ENCODE assay signal across 18 cellular contexts in genomic region chr7:50837965-50838364, GRCh38. TPM values are rescaled to one million over a fixed set of nuclear protein-coding genes. Genes with fewer than 3 reads are reported as not detected.
DNase-seq lines count a peak whose midpoint lies in the region; ATAC-seq and TF ChIP-seq lines count a peak whose summit lies in the region.
"Had no signal": no experiment of that assay in that cellular context is flagged by ENCODE, and none has a peak within 500 bp of the region (broad histone marks: within the 10 kb centered on the region; RNA-seq: fewer than 3 reads in every experiment).

No MANE protein-coding gene starts in this region.

- peak overlapping the region; percentile 57 for H3K4me2 ChIP-seq in PC-3 (ENCODE audit: low read length)

- H3K9me3 ChIP-seq in PC-3 (ENCODE audit: low read length) = no peaks in the 10 kb centered on the region
- H3K9me3 ChIP-seq in upper lobe of right lung = no peaks in the 10 kb centered on the region
- H3K9me3 ChIP-seq: tibial nerve had no signal

- H3K36me3 ChIP-seq in PC-3 (ENCODE audit: low read depth, low read length) (no peaks in the 10 kb centered on the region), upper lobe of right lung (no peaks in the 10 kb centered on the region)
- H3K36me3 ChIP-seq: tibial nerve had no signal

- H3F3A ChIP-seq in PC-3 (ENCODE audit: low read length, unreplicated experiment) = peaks cover 5% of the 10 kb centered on the region

- H3K9me2 ChIP-seq in PC-3 (replicated peaks; ENCODE audit: low read length) = no peaks in the 10 kb centered on the region

- H4K20me1 ChIP-seq in PC-3 (ENCODE audit: low read length) = no peaks in the 10 kb centered on the region

- ATAC-seq in PC-3 (peak; percentile 83), upper lobe of right lung (no peak)
- ATAC-seq: left lobe of liver, WTC11 had no signal

- H3K4me1 ChIP-seq in PC-3 (ENCODE audit: insufficient read depth, low read length) = peaks cover 61% of the 10 kb centered on the region
- no peaks in the 10 kb centered on the region for H3K4me1 ChIP-seq in upper lobe of right lung
- H3K4me1 ChIP-seq: tibial nerve had no signal

- BruUV-seq in PC-3 (replicated peaks; lab: Mats Ljungman, UMichigan) = no TSS peak

- DNase-seq in EH (ENCODE audit: low read depth) (peak; percentile 93), PC-3 (peak; percentile 97), dermis microvascular lymphatic vessel endothelial cell (ENCODE audit: low read depth in 2 of 2) (peak; percentile 31 to 96), pulmonary artery endothelial cell (ENCODE audit: low read depth, low spot score) (peak; percentile 64), NCI-H69 (lab: John Stamatoyannopoulos, UW) (no peak), upper lobe of right lung (no peak), UCSD-AML1 (lab: John Stamatoyannopoulos, UW; ENCODE audit: unreplicated experiment) (no peak), HuH-7.5 (ENCODE audit: low spot score) (no peak)
- DNase-seq: activated naive CD4-positive, alpha-beta T cell treated with Interleukin-2 at 50 U/mL for 16 hours; central memory CD4-positive, alpha-beta T cell; hypothalamus; NCI-H1105; stimulated activated CD4-positive, alpha-beta T cell treated with anti-CD3 and anti-CD28 coated beads, Interleukin-2, amount 100 ng/mL, for 24 hours; stimulated activated CD8-positive, alpha-beta memory T cell treated with anti-CD3 and anti-CD28 coated beads, Interleukin-4, amount 100 ng/mL, for 48 hours; SW 1271 had no signal

- intact Hi-C loops in PC-3 (cut with micrococcal nuclease) = loop anchor here (1.0 to 5.0 kb wide), 2 partner anchors 10 to 74 kb away; no protein-coding TSS in a partner anchor
- intact Hi-C loops in upper lobe of right lung (cut with DNase I) = no loop called here

- H3K27me3 ChIP-seq in PC-3 (ENCODE audit: low read length) (no peaks in the 10 kb centered on the region), upper lobe of right lung (no peaks in the 10 kb centered on the region)
- H3K27me3 ChIP-seq: tibial nerve had no signal

- POLR2A ChIA-PET in PC-3 (lab: Charles Lee; ENCODE audit: unreplicated experiment) = interaction anchor here (0.6 kb wide), 2 partner anchors 142 to 208 kb away, joined by 3 to 5 read pairs; no protein-coding TSS in a partner anchor

- TF ChIP-seq CTCF in PC-3 (conservative IDR thresholded peaks at IDR 0.05; ENCODE audit: low read depth, low read length) (no peak), upper lobe of right lung (IDR thresholded peaks at IDR 0.05) (no peak)

- H3K27ac ChIP-seq in PC-3 (ENCODE audit: low read length) (peak overlapping the region; percentile 99), upper lobe of right lung (no peak overlapping the region)
- H3K27ac ChIP-seq: tibial nerve had no signal

- H3K79me2 ChIP-seq in PC-3 (ENCODE audit: low read length) = no peaks in the 10 kb centered on the region

- no peak overlapping the region for H3K4me3 ChIP-seq in PC-3 (ENCODE audit: low read length)
- H3K4me3 ChIP-seq in upper lobe of right lung = no peak overlapping the region
- H3K4me3 ChIP-seq: tibial nerve had no signal

- peak overlapping the region; percentile 93 for H3K9ac ChIP-seq in PC-3 (ENCODE audit: low read length)

- no peak overlapping the region for H2AFZ ChIP-seq in PC-3 (ENCODE audit: low read length)

- CTCF ChIA-PET in PC-3 (lab: Charles Lee) = interaction anchor here (1.0 kb wide), 1 partner anchor 10 kb away, joined by 6 read pairs; no protein-coding TSS in a partner anchor

RNA-seq across cellular contexts. Expression of gene GRB10, which starts 55.3 kb away (rescaled TPM):
- total RNA-seq in PC-3 (2014; rRNA removed) = 61.3 and 89.8 TPM in 2 replicates
- 97.2 and 98.5 TPM in 2 replicates for total RNA-seq in dermis microvascular lymphatic vessel endothelial cell
- total RNA-seq in pulmonary artery endothelial cell = 91.1 and 93.7 TPM in 2 replicates
- total RNA-seq in upper lobe of right lung = 58.6 TPM

Comparison
In these comparisons a context has a peak if more than half of its experiments do, and no peak if none do; other contexts are left out.
1. DNase-seq: peak in EH (single experiment), PC-3 (single experiment), dermis microvascular lymphatic vessel endothelial cell (2 of 2) and pulmonary artery endothelial cell (single experiment); none in NCI-H69 (single experiment), upper lobe of right lung (single experiment), UCSD-AML1 (single experiment) and HuH-7.5 (single experiment).